Comparison of ENCODE assay signal across 20 cellular contexts in genomic region chr20:48175261-48175660, GRCh38.
A peak's percentile ranks its signal among the peaks of the same experiment; 100 is the strongest.
DNase-seq lines count a peak whose midpoint lies in the region; ATAC-seq, FAIRE-seq and TF ChIP-seq lines count a peak whose summit lies in the region.
"Had no signal": no experiment of that assay in that cellular context is flagged by ENCODE, and none has a peak within 500 bp of the region (broad histone marks: within the 10 kb centered on the region; RNA-seq: fewer than 3 reads in every experiment).

No MANE protein-coding gene starts in this region.

- no peak overlapping the region for H3K18ac ChIP-seq in neuronal stem cell (ENCODE audit: low read length)

- H3K79me1 ChIP-seq in neuronal stem cell (ENCODE audit: low read depth, low read length) = no peaks in the 10 kb centered on the region

- H3K9ac ChIP-seq in HepG2 (ENCODE audit: insufficient read depth, low read depth, low read length) (no peak overlapping the region), neuronal stem cell (ENCODE audit: low read depth, low read length, poor library complexity) (no peak overlapping the region)
- H3K9ac ChIP-seq: BLaER1 had no signal

- H3K27ac ChIP-seq in HepG2 (ENCODE audit: extremely low read length, insufficient read depth, low read length) = no peak overlapping the region
- no peak overlapping the region for H3K27ac ChIP-seq in right lobe of liver
- no peak overlapping the region for H3K27ac ChIP-seq in neuronal stem cell (replicated peaks; ENCODE audit: low read length)
- H3K27ac ChIP-seq: 22Rv1, A549, BLaER1, HL-60 had no signal

- intact Hi-C loops in HepG2 (cut with micrococcal nuclease; ENCODE audit: unreplicated experiment) = no loop called here
- intact Hi-C loops in right lobe of liver (cut with DNase I) = no loop called here

- no peak overlapping the region for H2BK5ac ChIP-seq in neuronal stem cell (ENCODE audit: low read length)

- no peaks in the 10 kb centered on the region for H3K79me2 ChIP-seq in HepG2 (ENCODE audit: insufficient read depth, low read length)

- H3K36me3 ChIP-seq in HepG2 (replicated peaks in 1 of 2; ENCODE audit: control insufficient read depth in 1 of 2, insufficient read depth in 2 of 2, low read length in 2 of 2) (no peaks in the 10 kb centered on the region), right lobe of liver (no peaks in the 10 kb centered on the region), neuronal stem cell (replicated peaks in 1 of 2; ENCODE audit: control insufficient read depth in 2 of 2, insufficient read depth in 2 of 2, low read length in 2 of 2) (no peaks in the 10 kb centered on the region)
- H3K36me3 ChIP-seq: BLaER1 had no signal

- no peak for TF ChIP-seq RAD21 in HepG2 (CRISPR knock-in tag; IDR thresholded peaks at IDR 0.05)

- H2AFZ ChIP-seq in HepG2 (ENCODE audit: low read length) (no peak overlapping the region), neuronal stem cell (ENCODE audit: low read length) (no peak overlapping the region)

- no peak for FAIRE-seq in HepG2 (lab: Jason Lieb, UNC)
- FAIRE-seq: A549, GM12878, H1 had no signal

- 66% methylated on average over 6 of the region's 6 CpGs for WGBS in HepG2 (ENCODE audit: low lambda C conversion rate)
- 90% methylated on average over 5 of the region's 6 CpGs for WGBS in right lobe of liver (ENCODE audit: insufficient coverage, low coverage, low lambda C conversion rate, missing lambda C conversion rate)
- WGBS in neuronal stem cell (ENCODE audit: extremely low coverage in 2 of 2, insufficient read length in 2 of 2, insufficient replicate concordance in 1 of 2), 2 donors = no CpG with 5 or more reads among the region's 6 CpGs

- H2BK12ac ChIP-seq in neuronal stem cell (ENCODE audit: low read length) = no peak overlapping the region

- TF ChIP-seq EP300 in HepG2 (IDR thresholded peaks at IDR 0.05; ENCODE audit: low read depth in 2 of 2, low read length in 2 of 2) (no peak), HepG2 (CRISPR knock-in tag; IDR thresholded peaks at IDR 0.05; ENCODE audit: borderline replicate concordance) (no peak)

- H2BK120ac ChIP-seq in neuronal stem cell (ENCODE audit: low read depth, low read length) = no peak overlapping the region

- H4K91ac ChIP-seq in neuronal stem cell (ENCODE audit: low read depth, low read length, poor library complexity) = no peak overlapping the region

- ATAC-seq in HepG2 (no peak), right lobe of liver (no peak), HG03565 (IDR thresholded peaks at IDR 0.05; ENCODE audit: unreplicated experiment) (no peak)
- ATAC-seq: A549; CD8-positive, alpha-beta T cell; GM12878 had no signal

- H3K4me2 ChIP-seq in HepG2 (ENCODE audit: low read depth, low read length) (no peak overlapping the region), neuronal stem cell (ENCODE audit: insufficient read depth, low read length, poor library complexity, severe bottlenecking) (no peak overlapping the region)
- H3K4me2 ChIP-seq: A549, BLaER1 had no signal

- in situ Hi-C loops in HepG2 (cut with HindIII; ENCODE audit: extremely low pct_ligation_motif_present, low pct_unique_long_range_greater_than_20kb) = no loop called here

- DNase-seq in HepG2 (ENCODE audit: low spot score) = no peak
- DNase-seq in right lobe of liver = no peak
- DNase-seq in neuronal stem cell (ENCODE audit: low spot score) = no peak
- no peak for DNase-seq in progenitor cell of endocrine pancreas (ENCODE audit: low spot score, unreplicated experiment)
- no peak for DNase-seq in activated CD4-positive, CD25-positive, alpha-beta regulatory T cell treated with anti-CD3 and anti-CD28 coated beads, Interleukin-2, amount 50 U/mL, for 72 hours
- no peak for DNase-seq in mesenteric fat pad (ENCODE audit: low spot score)
- DNase-seq: AML-193; Calu3; CD8-positive, alpha-beta T cell; DND-41; EL; H9; IMR-90 had no signal

- H3K9me3 ChIP-seq in HepG2 (ENCODE audit: low read length) (no peaks in the 10 kb centered on the region), right lobe of liver (no peaks in the 10 kb centered on the region), neuronal stem cell (replicated peaks in 1 of 2; ENCODE audit: control insufficient read depth in 2 of 2, insufficient read depth in 1 of 2, low read depth in 1 of 2, low read length in 2 of 2) (peaks cover 0 to 21% of the 10 kb centered on the region in 2 donors)

- no peak overlapping the region for H4K8ac ChIP-seq in neuronal stem cell (ENCODE audit: low read depth, low read length)

- H3K14ac ChIP-seq in neuronal stem cell (ENCODE audit: low read length) = no peak overlapping the region

- peaks cover 5% of the 10 kb centered on the region for H3K4me1 Mint-ChIP-seq in progenitor cell of endocrine pancreas (ENCODE audit: low read depth)

- H3K9me3 Mint-ChIP-seq in progenitor cell of endocrine pancreas (ENCODE audit: low read depth) = peaks cover 3% of the 10 kb centered on the region
- H3K9me3 Mint-ChIP-seq: CD8-positive, alpha-beta T cell; H9 had no signal

- H3K27me3 ChIP-seq in HepG2 (ENCODE audit: control insufficient read depth in 1 of 2, insufficient read depth in 2 of 2, low read length in 2 of 2) (peaks cover 4 to 41% of the 10 kb centered on the region in 2 experiments; a peak in 4 of 5 replicates), right lobe of liver (no peaks in the 10 kb centered on the region), neuronal stem cell (ENCODE audit: control insufficient read depth in 3 of 3, insufficient read depth in 3 of 3, low read depth in 1 of 3, low read length in 3 of 3) (no peaks in the 10 kb centered on the region)
- H3K27me3 ChIP-seq: BLaER1 had no signal

- no peak overlapping the region for H3K4me3 Mint-ChIP-seq in progenitor cell of endocrine pancreas (ENCODE audit: low read depth)
- H3K4me3 Mint-ChIP-seq: CD8-positive, alpha-beta T cell; H9 had no signal

- no TSS peak for BruUV-seq in HepG2 (replicated peaks; lab: Mats Ljungman, UMichigan)

- TF ChIP-seq POLR2A in HepG2 (IDR thresholded peaks at IDR 0.05; ENCODE audit: insufficient read depth in 1 of 2, low read depth in 2 of 2, low read length in 2 of 2) (no peak), right lobe of liver (IDR thresholded peaks at IDR 0.05) (no peak)

- H3K4me3 ChIP-seq in HepG2 (replicated peaks in 1 of 3; ENCODE audit: insufficient read depth in 1 of 3, low read depth in 2 of 3, low read length in 3 of 3) (no peak overlapping the region), right lobe of liver (no peak overlapping the region), neuronal stem cell (ENCODE audit: low read length in 2 of 2) (no peak overlapping the region)
- H3K4me3 ChIP-seq: A549, BLaER1, GM12878 had no signal

- peak overlapping the region; percentile 10 for H2AK5ac ChIP-seq in neuronal stem cell (ENCODE audit: low read depth, low read length)

- peaks cover 12% of the 10 kb centered on the region for H3K27me3 Mint-ChIP-seq in progenitor cell of endocrine pancreas

- H3K4ac ChIP-seq in neuronal stem cell (ENCODE audit: low read length) = no peak overlapping the region

- no peak overlapping the region for H2BK15ac ChIP-seq in neuronal stem cell (ENCODE audit: low read length)

- H3K4me1 ChIP-seq in HepG2 (ENCODE audit: insufficient read depth, low read length) = peaks cover 7% of the 10 kb centered on the region
- no peaks in the 10 kb centered on the region for H3K4me1 ChIP-seq in right lobe of liver
- peaks cover 8 to 13% of the 10 kb centered on the region in 2 donors for H3K4me1 ChIP-seq in neuronal stem cell (ENCODE audit: control insufficient read depth in 2 of 2, insufficient read depth in 1 of 2, low read depth in 1 of 2, low read length in 2 of 2)
- H3K4me1 ChIP-seq: BLaER1 had no signal

- peak overlapping the region; percentile 54 for H3K27ac Mint-ChIP-seq in progenitor cell of endocrine pancreas
- H3K27ac Mint-ChIP-seq: CD8-positive, alpha-beta T cell; H9 had no signal

- no peaks in the 10 kb centered on the region for H3K36me3 Mint-ChIP-seq in progenitor cell of endocrine pancreas (ENCODE audit: insufficient read depth)
- H3K36me3 Mint-ChIP-seq: CD8-positive, alpha-beta T cell had no signal

- H4K20me1 ChIP-seq in HepG2 (ENCODE audit: insufficient read depth, low read length) = no peaks in the 10 kb centered on the region
- H4K20me1 ChIP-seq: BLaER1 had no signal

- CTCF ChIA-PET in HepG2 (lab: Yijun Ruan, JAX; ENCODE audit: low intra/inter-chr PET ratio, low total read pairs) = no interaction called here

- no peak overlapping the region for H3K23ac ChIP-seq in neuronal stem cell (ENCODE audit: low read depth, low read length, poor library complexity)

- TF ChIP-seq CTCF in HepG2 (CRISPR knock-in tag; IDR thresholded peaks at IDR 0.05) (no peak), right lobe of liver (IDR thresholded peaks at IDR 0.05) (no peak), progenitor cell of endocrine pancreas (IDR thresholded peaks at IDR 0.05; ENCODE audit: unreplicated experiment) (no peak)

- POLR2A ChIA-PET in HepG2 (lab: Yijun Ruan, JAX) = no interaction called here

TF ChIP-seq in HepG2, 621 proteins besides CTCF, POLR2A, EP300 and RAD21:
- 0 out of 2 replicates have a peak, but pooled peaks have one; percentile 6 for TF ChIP-seq STAG1 (CRISPR knock-in tag; IDR thresholded peaks at IDR 0.05)
- no peak for TF ChIP-seq ZMYM2 (CRISPR knock-in tag; IDR thresholded peaks at IDR 0.05)
